Comparison of ENCODE assay signal across 15 cellular contexts in the genomic region with DNA sequence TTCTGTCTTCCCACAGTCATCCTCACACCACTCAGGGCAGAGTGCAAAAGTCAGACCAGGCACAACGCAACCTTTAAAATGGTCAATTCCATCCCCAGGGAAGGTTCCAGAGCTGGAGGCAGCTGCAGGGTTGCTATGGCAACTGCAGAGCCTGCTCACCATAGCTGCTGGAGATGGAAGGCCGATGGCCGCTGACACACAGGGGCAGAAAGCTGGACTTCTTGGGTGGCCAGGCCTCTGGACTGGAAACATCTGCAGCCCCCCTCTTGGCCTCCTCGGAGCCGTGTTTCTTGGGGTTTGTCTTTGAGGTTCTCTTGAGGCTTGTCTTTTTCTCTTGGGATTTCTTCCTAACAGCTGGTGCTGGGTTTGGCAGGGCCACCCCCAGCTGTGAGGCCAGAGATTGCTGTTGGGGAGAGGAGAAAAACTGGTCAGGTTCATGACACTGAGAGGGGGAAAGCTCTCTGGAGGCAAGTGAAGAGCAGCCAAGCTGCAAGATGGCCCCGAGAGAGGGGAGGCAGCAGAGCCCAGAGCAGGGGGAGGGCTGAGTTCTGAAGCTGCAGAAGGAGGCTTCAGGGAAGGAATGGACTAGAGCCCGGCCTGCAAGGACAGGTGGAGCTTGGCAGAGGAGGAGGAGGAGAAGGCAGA. TPM values are rescaled to one million over a fixed set of nuclear protein-coding genes. Genes with fewer than 3 reads are reported as not detected.
DNase-seq lines count a peak whose midpoint lies in the region; ATAC-seq and TF ChIP-seq lines count a peak whose summit lies in the region.
"Had no signal": no experiment of that assay in that cellular context is flagged by ENCODE, and none has a peak within 500 bp of the region (broad histone marks: within the 10 kb centered on the region; RNA-seq: fewer than 3 reads in every experiment).

No MANE protein-coding gene starts in this region.

- no peak overlapping the region for H3K4me3 ChIP-seq in neural progenitor cell

- H2AFZ ChIP-seq in neural progenitor cell (replicated peaks), result no peak overlapping the region

- intact Hi-C loops in natural killer cell (cut with micrococcal nuclease), result no loop called here

- peaks cover 33% of the 10 kb centered on the region for H3K4me1 Mint-ChIP-seq in glutamatergic neuron (ENCODE audit: low read depth, unreplicated experiment)
- peaks cover 69% of the 10 kb centered on the region for H3K4me1 Mint-ChIP-seq in neural progenitor cell
- H3K4me1 Mint-ChIP-seq in natural killer cell, result no peaks in the 10 kb centered on the region

- no peak overlapping the region for H3K9ac ChIP-seq in neural progenitor cell

- H3K4me1 ChIP-seq in neural progenitor cell, result peaks cover 21% of the 10 kb centered on the region
- H3K4me1 ChIP-seq: foreskin keratinocyte had no signal

- H3K36me3 ChIP-seq in neural progenitor cell, result no peaks in the 10 kb centered on the region

- H3K27me3 ChIP-seq in neural progenitor cell, result no peaks in the 10 kb centered on the region

- H3K27ac Mint-ChIP-seq in glutamatergic neuron (ENCODE audit: unreplicated experiment) (peak overlapping the region; percentile 89), neural progenitor cell (peak overlapping the region; percentile 98), natural killer cell (no peak overlapping the region)

- H3K4me3 Mint-ChIP-seq in glutamatergic neuron (ENCODE audit: unreplicated experiment) (peak overlapping the region; percentile 80), neural progenitor cell (peak overlapping the region; percentile 49), natural killer cell (no peak overlapping the region)
- H3K4me3 Mint-ChIP-seq: CD14-positive monocyte; effector memory CD8-positive, alpha-beta T cell had no signal

- no peak for ATAC-seq in natural killer cell
- ATAC-seq: effector memory CD8-positive, alpha-beta T cell; foreskin keratinocyte; PC-3 had no signal

- peaks cover 3% of the 10 kb centered on the region for H3K9me3 Mint-ChIP-seq in glutamatergic neuron (ENCODE audit: unreplicated experiment)
- no peaks in the 10 kb centered on the region for H3K9me3 Mint-ChIP-seq in neural progenitor cell
- no peaks in the 10 kb centered on the region for H3K9me3 Mint-ChIP-seq in natural killer cell
- H3K9me3 Mint-ChIP-seq: CD14-positive monocyte; effector memory CD8-positive, alpha-beta T cell had no signal

- H3K27me3 Mint-ChIP-seq in glutamatergic neuron (ENCODE audit: unreplicated experiment) (peaks cover 4% of the 10 kb centered on the region), neural progenitor cell (ENCODE audit: insufficient read depth, low read depth) (peaks cover 20% of the 10 kb centered on the region), natural killer cell (ENCODE audit: low read depth in 2 of 2) (peaks cover 0 to 9% of the 10 kb centered on the region in 2 donors)

- peak overlapping the region; percentile 12 for H3K4me2 ChIP-seq in neural progenitor cell

- H4K20me1 ChIP-seq in neural progenitor cell (ENCODE audit: low read depth), result no peaks in the 10 kb centered on the region

- no peaks in the 10 kb centered on the region for H3K79me2 ChIP-seq in neural progenitor cell (ENCODE audit: low read depth)

- H3K27ac ChIP-seq in neural progenitor cell, result no peak overlapping the region
- H3K27ac ChIP-seq: foreskin keratinocyte, VCaP had no signal

- H3K36me3 Mint-ChIP-seq in glutamatergic neuron (ENCODE audit: unreplicated experiment), result no peaks in the 10 kb centered on the region
- H3K36me3 Mint-ChIP-seq in neural progenitor cell, result no peaks in the 10 kb centered on the region
- no peaks in the 10 kb centered on the region for H3K36me3 Mint-ChIP-seq in natural killer cell
- H3K36me3 Mint-ChIP-seq: CD14-positive monocyte had no signal

- H3K9me3 ChIP-seq in neural progenitor cell (ENCODE audit: low read depth), result no peaks in the 10 kb centered on the region

- TF ChIP-seq CTCF in glutamatergic neuron (IDR thresholded peaks at IDR 0.05; ENCODE audit: partially characterized antibody, unreplicated experiment) (no peak), neural progenitor cell (IDR thresholded peaks at IDR 0.05) (no peak), natural killer cell (IDR thresholded peaks at IDR 0.05) (no peak)

- no peaks in the 10 kb centered on the region for H3F3A ChIP-seq in neural progenitor cell (ENCODE audit: low read depth)

- DNase-seq in COR-L47 (lab: John Stamatoyannopoulos, UW), result peak; percentile 30
- DNase-seq in NCI-H2171 (lab: John Stamatoyannopoulos, UW), result peak; percentile 16
- DNase-seq in glutamatergic neuron, result peak; percentile 77
- DNase-seq in neural progenitor cell (ENCODE audit: low spot score), result peak; percentile 66
- no peak for DNase-seq in natural killer cell
- DNase-seq in EL, result no peak
- DNase-seq in T1000 (lab: John Stamatoyannopoulos, UW), result no peak
- DNase-seq: effector memory CD8-positive, alpha-beta T cell; foreskin keratinocyte; PC-3; stimulated activated CD4-positive, alpha-beta T cell treated with anti-CD3 and anti-CD28 coated beads, Interleukin-2, amount 100 ng/mL, for 48 hours had no signal

RNA-seq across cellular contexts. Expression of a gene that starts 10.2 kb away (rescaled TPM):
- total RNA-seq in glutamatergic neuron (ENCODE audit: unreplicated experiment) (not detected), neural progenitor cell (ENCODE audit: low replicate concordance) (not detected in 2 replicates), natural killer cell (not detected)
- total RNA-seq: foreskin keratinocyte, G401, MCF 10A, PC-3 had no signal

RNA-seq across cellular contexts. Expression of a gene that starts 56.6 kb away (rescaled TPM):
- total RNA-seq in glutamatergic neuron (ENCODE audit: unreplicated experiment), result not detected
- total RNA-seq in neural progenitor cell (ENCODE audit: low replicate concordance), result not detected in 2 replicates
- total RNA-seq in natural killer cell, result 1 to 10 TPM in 1 of 3 donors, under 1 TPM in 2; 0.14 to 3.5 (median 0.61) TPM
- total RNA-seq: foreskin keratinocyte, G401, MCF 10A had no signal

Comparison
In these comparisons a context has a peak if more than half of its experiments do, and no peak if none do; other contexts are left out.
1. DNase-seq: peak in COR-L47 (single experiment), NCI-H2171 (single experiment), glutamatergic neuron (single experiment) and neural progenitor cell (single experiment); none in natural killer cell (single experiment), EL (single experiment) and T1000 (single experiment).
2. H3K27ac Mint-ChIP-seq: peak in glutamatergic neuron (single experiment) and neural progenitor cell (single experiment); none in natural killer cell (0 of 2).